1 cellular context compared by ENCODE assay signal in genomic region chr6:102736941-102737368, GRCh38.
TF ChIP-seq lines count a peak whose summit lies in the region.

No MANE protein-coding gene starts in this region.

TF ChIP-seq in SK-N-SH, 30 proteins besides CTCF, POLR2A, EP300 and RAD21 (continued from another document):
- TF ChIP-seq ZBTB33 (IDR thresholded peaks at IDR 0.05; ENCODE audit: borderline replicate concordance, low read depth) (no peak), USF1 (IDR thresholded peaks at IDR 0.05; ENCODE audit: borderline replicate concordance, low read depth) (no peak), JUND (IDR thresholded peaks at IDR 0.05) (peak; percentile 50), REST (IDR thresholded peaks at IDR 0.05; ENCODE audit: low read depth, low read length) (no peak), TCF12 (IDR thresholded peaks at IDR 0.05) (peak; percentile 17; the same call in 1 of the 2 replicates), MEF2A (IDR thresholded peaks at IDR 0.05; ENCODE audit: borderline replicate concordance, low read depth) (peak; percentile 64; the same call in 1 of the 2 replicates), SMC3 (IDR thresholded peaks at IDR 0.05; ENCODE audit: low read depth, low read length) (no peak), FOSL2 (IDR thresholded peaks at IDR 0.05; ENCODE audit: borderline replicate concordance, low read depth) (peak; percentile 38), IRF3 (IDR thresholded peaks at IDR 0.05; ENCODE audit: low read depth, low read length) (no peak), MXI1 (IDR thresholded peaks at IDR 0.05; ENCODE audit: low read depth, low read length) (no peak), RXRA (IDR thresholded peaks at IDR 0.05; ENCODE audit: borderline replicate concordance, low read depth) (no peak)
TF ChIP-seq in SK-N-SH: peak in this region for 4.
